17 cellular contexts compared by ENCODE assay signal in genomic region chr6:110089323-110089722, GRCh38.
DNase-seq lines count a peak whose midpoint lies in the region; ATAC-seq and TF ChIP-seq lines count a peak whose summit lies in the region.
"Had no signal": no experiment of that assay in that cellular context is flagged by ENCODE, and none has a peak within 500 bp of the region (broad histone marks: within the 10 kb centered on the region; RNA-seq: fewer than 3 reads in every experiment).

No MANE protein-coding gene starts in this region.

- CTCF ChIA-PET in HEK293 (lab: Yijun Ruan, JAX) = interaction anchor here (0.7 kb wide), 1 partner anchor 685 kb away, joined by 3 read pairs; no protein-coding TSS in a partner anchor
- CTCF ChIA-PET in naive thymus-derived CD4-positive, alpha-beta T cell (lab: Charles Lee) = interaction anchor here (1.1 kb wide), 1 partner anchor 49 kb away, joined by 3 read pairs; no protein-coding TSS in a partner anchor

- peaks cover 6% of the 10 kb centered on the region for H3K4me1 Mint-ChIP-seq in endodermal cell
- no peaks in the 10 kb centered on the region for H3K4me1 Mint-ChIP-seq in activated T-helper 1 cell treated with anti-CD3 and anti-CD28 coated beads, Interleukin-12 subunit alpha, Interleukin-12 subunit beta, Interleukin-2, Interleukin-4 antibody, amounts not matched to agents 30 ng/mL and 10 ng/mL and 1 ng/mL, durations not matched to agents 14 hours and 24 hours and 36 hours (ENCODE audit: low read depth)
- peaks cover 0 to 2% (median 0%) of the 10 kb centered on the region in 7 donors for H3K4me1 Mint-ChIP-seq in naive thymus-derived CD4-positive, alpha-beta T cell

- H3K9me3 Mint-ChIP-seq in endodermal cell = no peaks in the 10 kb centered on the region
- H3K9me3 Mint-ChIP-seq in activated T-helper 1 cell treated with anti-CD3 and anti-CD28 coated beads, Interleukin-12 subunit alpha, Interleukin-12 subunit beta, Interleukin-2, Interleukin-4 antibody, amounts not matched to agents 30 ng/mL and 10 ng/mL and 1 ng/mL, durations not matched to agents 14 hours and 24 hours and 36 hours = no peaks in the 10 kb centered on the region
- H3K9me3 Mint-ChIP-seq in naive thymus-derived CD4-positive, alpha-beta T cell = no peaks in the 10 kb centered on the region
- H3K9me3 Mint-ChIP-seq: CD4-positive, alpha-beta T cell; CD8-positive, alpha-beta T cell had no signal

- H3K27me3 ChIP-seq in BLaER1 (no peaks in the 10 kb centered on the region), endodermal cell (ENCODE audit: control insufficient read depth, insufficient read depth, low read length, poor library complexity, severe bottlenecking) (no peaks in the 10 kb centered on the region)
- no peaks in the 10 kb centered on the region for H3K27me3 ChIP-seq in naive thymus-derived CD4-positive, alpha-beta T cell (ENCODE audit: control insufficient read depth in 2 of 2, insufficient read depth in 2 of 2, low read length in 2 of 2)

- H3K36me3 ChIP-seq in BLaER1 (no peaks in the 10 kb centered on the region), HEK293 (ENCODE audit: control insufficient read depth in 2 of 2, insufficient read depth in 1 of 2, low read length in 2 of 2) (peaks cover 0 to 3% of the 10 kb centered on the region in 2 experiments; a peak in 1 of 3 replicates), endodermal cell (ENCODE audit: control insufficient read depth, insufficient read depth, low read length) (no peaks in the 10 kb centered on the region)
- H3K36me3 ChIP-seq in naive thymus-derived CD4-positive, alpha-beta T cell (ENCODE audit: control insufficient read depth in 2 of 3, insufficient read depth in 3 of 3, low read length in 3 of 3) = no peaks in the 10 kb centered on the region

- H3K27ac ChIP-seq in BLaER1 = peak overlapping the region; percentile 91
- H3K27ac ChIP-seq in HEK293 (ENCODE audit: extremely low read depth, low read depth, low read length) = no peak overlapping the region
- H3K27ac ChIP-seq in endodermal cell (ENCODE audit: low read depth, low read length) = no peak overlapping the region
- no peak overlapping the region for H3K27ac ChIP-seq in naive thymus-derived CD4-positive, alpha-beta T cell (ENCODE audit: low read depth, low read length)
- H3K27ac ChIP-seq: 22Rv1, A549, C4-2B had no signal

- H4K20me1 ChIP-seq in BLaER1 = no peaks in the 10 kb centered on the region

- no peaks in the 10 kb centered on the region for H3K36me3 Mint-ChIP-seq in endodermal cell (ENCODE audit: low read depth)
- H3K36me3 Mint-ChIP-seq in activated T-helper 1 cell treated with anti-CD3 and anti-CD28 coated beads, Interleukin-12 subunit alpha, Interleukin-12 subunit beta, Interleukin-2, Interleukin-4 antibody, amounts not matched to agents 30 ng/mL and 10 ng/mL and 1 ng/mL, durations not matched to agents 14 hours and 24 hours and 36 hours (ENCODE audit: low read depth) = no peaks in the 10 kb centered on the region
- no peaks in the 10 kb centered on the region for H3K36me3 Mint-ChIP-seq in naive thymus-derived CD4-positive, alpha-beta T cell
- H3K36me3 Mint-ChIP-seq: CD8-positive, alpha-beta T cell had no signal

- no peak for DNase-seq in endodermal cell
- no peak for DNase-seq in activated T-helper 1 cell treated with anti-CD3 and anti-CD28 coated beads, Interleukin-12 subunit alpha, Interleukin-12 subunit beta, Interleukin-2, Interleukin-4 antibody, amounts not matched to agents 30 ng/mL and 10 ng/mL and 1 ng/mL, durations not matched to agents 14 hours and 24 hours and 36 hours (ENCODE audit: low spot score)
- no peak for DNase-seq in SIG-M5 (lab: John Stamatoyannopoulos, UW)
- no peak for DNase-seq in naive thymus-derived CD4-positive, alpha-beta T cell
- DNase-seq: AML-193; Caco-2; Calu3; CD4-positive, alpha-beta T cell; CD8-positive, alpha-beta T cell; DMS79 treated with DMSO at 0.1 percent for 48 hours; GF-D8 had no signal

- no peak overlapping the region for H3K9ac ChIP-seq in BLaER1
- no peak overlapping the region for H3K9ac ChIP-seq in endodermal cell (ENCODE audit: extremely low read depth, low read length, poor library complexity, severe bottlenecking)

- POLR2A ChIA-PET in HEK293 (lab: Yijun Ruan, JAX) = no interaction called here
- POLR2A ChIA-PET in naive thymus-derived CD4-positive, alpha-beta T cell (lab: Charles Lee) = no interaction called here

- H3K4me3 ChIP-seq in BLaER1 = no peak overlapping the region
- no peak overlapping the region for H3K4me3 ChIP-seq in HEK293 (ENCODE audit: low read depth, low read length)
- H3K4me3 ChIP-seq in endodermal cell (ENCODE audit: low read length) = peak overlapping the region; percentile 7
- no peak overlapping the region for H3K4me3 ChIP-seq in naive thymus-derived CD4-positive, alpha-beta T cell (ENCODE audit: low read length)
- H3K4me3 ChIP-seq: A549 had no signal

- no peak overlapping the region for H3K4me2 ChIP-seq in BLaER1
- H3K4me2 ChIP-seq: A549 had no signal

- H3K4me3 Mint-ChIP-seq in endodermal cell = no peak overlapping the region
- H3K4me3 Mint-ChIP-seq in activated T-helper 1 cell treated with anti-CD3 and anti-CD28 coated beads, Interleukin-12 subunit alpha, Interleukin-12 subunit beta, Interleukin-2, Interleukin-4 antibody, amounts not matched to agents 30 ng/mL and 10 ng/mL and 1 ng/mL, durations not matched to agents 14 hours and 24 hours and 36 hours = no peak overlapping the region
- H3K4me3 Mint-ChIP-seq in naive thymus-derived CD4-positive, alpha-beta T cell = no peak overlapping the region
- H3K4me3 Mint-ChIP-seq: B cell; CD4-positive, alpha-beta T cell; CD8-positive, alpha-beta T cell had no signal

- no peak overlapping the region for H3K27ac Mint-ChIP-seq in endodermal cell
- H3K27ac Mint-ChIP-seq in activated T-helper 1 cell treated with anti-CD3 and anti-CD28 coated beads, Interleukin-12 subunit alpha, Interleukin-12 subunit beta, Interleukin-2, Interleukin-4 antibody, amounts not matched to agents 30 ng/mL and 10 ng/mL and 1 ng/mL, durations not matched to agents 14 hours and 24 hours and 36 hours = no peak overlapping the region
- no peak overlapping the region for H3K27ac Mint-ChIP-seq in naive thymus-derived CD4-positive, alpha-beta T cell
- H3K27ac Mint-ChIP-seq: B cell; CD4-positive, alpha-beta T cell; CD8-positive, alpha-beta T cell had no signal

- H3K9me3 ChIP-seq in BLaER1 = peaks cover 12% of the 10 kb centered on the region; the same call in 1 of the 2 replicates
- H3K9me3 ChIP-seq in HEK293 (ENCODE audit: control insufficient read depth, insufficient read depth, low read depth, low read length) = no peaks in the 10 kb centered on the region
- H3K9me3 ChIP-seq in endodermal cell (ENCODE audit: control insufficient read depth, low read length) = peaks cover 15% of the 10 kb centered on the region
- H3K9me3 ChIP-seq in naive thymus-derived CD4-positive, alpha-beta T cell (ENCODE audit: control insufficient read depth in 2 of 3, low read length in 3 of 3) = no peaks in the 10 kb centered on the region
- H3K9me3 ChIP-seq: A549, Caco-2 had no signal

- no peak for ATAC-seq in naive thymus-derived CD4-positive, alpha-beta T cell
- ATAC-seq: A549; CD8-positive, alpha-beta T cell had no signal

- H3K4me1 ChIP-seq in BLaER1 (peaks cover 60% of the 10 kb centered on the region), HEK293 (ENCODE audit: control insufficient read depth, insufficient read depth, low read length) (no peaks in the 10 kb centered on the region), endodermal cell (ENCODE audit: control insufficient read depth, insufficient read depth, low read length) (peaks cover 3% of the 10 kb centered on the region)
- no peaks in the 10 kb centered on the region for H3K4me1 ChIP-seq in naive thymus-derived CD4-positive, alpha-beta T cell (ENCODE audit: control insufficient read depth in 2 of 2, insufficient read depth in 2 of 2, low read length in 2 of 2)
- H3K4me1 ChIP-seq: A549, Caco-2 had no signal

- TF ChIP-seq CTCF in HEK293 (tag by site-specific recombination; IDR thresholded peaks at IDR 0.05) (no peak), endodermal cell (conservative IDR thresholded peaks at IDR 0.05) (no peak)

- H3K27me3 Mint-ChIP-seq in endodermal cell (ENCODE audit: insufficient read depth) = no peaks in the 10 kb centered on the region
- H3K27me3 Mint-ChIP-seq in activated T-helper 1 cell treated with anti-CD3 and anti-CD28 coated beads, Interleukin-12 subunit alpha, Interleukin-12 subunit beta, Interleukin-2, Interleukin-4 antibody, amounts not matched to agents 30 ng/mL and 10 ng/mL and 1 ng/mL, durations not matched to agents 14 hours and 24 hours and 36 hours (ENCODE audit: insufficient read depth) = peaks cover 5% of the 10 kb centered on the region
- H3K27me3 Mint-ChIP-seq in naive thymus-derived CD4-positive, alpha-beta T cell = peaks cover 0 to 11% (median 4%) of the 10 kb centered on the region in 5 donors
- H3K27me3 Mint-ChIP-seq: B cell had no signal

- intact Hi-C loops in activated T-helper 1 cell treated with anti-CD3 and anti-CD28 coated beads, Interleukin-12 subunit alpha, Interleukin-12 subunit beta, Interleukin-2, Interleukin-4 antibody, amounts not matched to agents 30 ng/mL and 10 ng/mL and 1 ng/mL, durations not matched to agents 14 hours and 24 hours and 36 hours (cut with micrococcal nuclease) = no loop called here
- intact Hi-C loops in naive thymus-derived CD4-positive, alpha-beta T cell (cut with micrococcal nuclease) = no loop called here

TF ChIP-seq in HEK293, 187 proteins besides CTCF, POLR2A, EP300 and RAD21:
- peak; percentile 96 for TF ChIP-seq ZNF558 (tag by site-specific recombination; IDR thresholded peaks at IDR 0.05)
- TF ChIP-seq ZNF175 (tag by site-specific recombination; IDR thresholded peaks at IDR 0.05) = no peak
